35 cellular contexts compared by ENCODE assay signal in genomic region chr7:25282194-25282593, GRCh38. TPM values are rescaled to one million over a fixed set of nuclear protein-coding genes. Genes with fewer than 3 reads are reported as not detected.
"Had no signal": no experiment of that assay in that cellular context is flagged by ENCODE, and none has a peak within 500 bp of the region (broad histone marks: within the 10 kb centered on the region; RNA-seq: fewer than 3 reads in every experiment).

No MANE protein-coding gene starts in this region.

- H3K4me3 ChIP-seq: heart right ventricle, left lung, lower lobe of right lung, neural progenitor cell, psoas muscle, right atrium auricular region, right lobe of liver, stomach, testis, thyroid gland, upper lobe of right lung had no signal

- DNase-seq: heart right ventricle; hippocampal formation; kidney glomerular epithelial cell; left cardiac atrium; left lung; lower lobe of right lung; mammary epithelial cell; mesenchymal stem cell; naive B cell; natural killer cell; nephron progenitor cell; occipital lobe; psoas muscle; right lobe of liver; stimulated activated CD4-positive, alpha-beta T cell treated with anti-CD3 and anti-CD28 coated beads, Interleukin-12 subunit alpha, Interleukin-12 subunit beta, amount 100 ng/mL, for 4 hours; stimulated activated CD4-positive, alpha-beta T cell treated with anti-CD3 and anti-CD28 coated beads, Interleukin-15, amount 100 ng/mL, for 24 hours; stimulated activated CD4-positive, alpha-beta T cell treated with anti-CD3 and anti-CD28 coated beads, Interleukin-2, amount 100 ng/mL, for 24 hours; stimulated activated CD4-positive, alpha-beta T cell treated with anti-CD3 and anti-CD28 coated beads, Interleukin-4, amount 100 ng/mL, for 1 hour; stimulated activated naive B cell treated with anti-CD40 and anti-IgM and Interleukin-4, amounts not matched to agents 10 μg/mL and 1 μg/mL and 100 μg/mL, for 72 hours; stimulated activated naive CD8-positive, alpha-beta T cell treated with anti-CD3 and anti-CD28 coated beads, Interleukin-15, Interleukin-2, amounts not matched to agents 100 U/mL and 50 U/mL, for 24 hours; stomach; testis; thyroid gland; trophoblast cell; upper lobe of right lung had no signal

- H3K4me2 ChIP-seq: neural progenitor cell had no signal

- H3K36me3 ChIP-seq: heart right ventricle, left lung, lower lobe of right lung, neural progenitor cell, neutrophil, right atrium auricular region, right lobe of liver, stomach, thyroid gland, upper lobe of right lung had no signal

- H3K4me3 Mint-ChIP-seq: naive B cell; natural killer cell; nephron progenitor cell; neural progenitor cell; stimulated activated naive B cell treated with anti-CD40 and anti-IgM and Interleukin-4, amounts not matched to agents 10 μg/mL and 1 μg/mL and 100 μg/mL, for 72 hours had no signal

- H3K79me2 ChIP-seq: parathyroid adenoma had no signal

- H2AFZ ChIP-seq: neural progenitor cell, parathyroid adenoma had no signal

- H3K27ac ChIP-seq: heart right ventricle, left lung, lower lobe of right lung, neural progenitor cell, neutrophil, parathyroid adenoma, psoas muscle, right atrium auricular region, right lobe of liver, stomach, testis, thyroid gland, upper lobe of right lung had no signal

- H3K4me1 Mint-ChIP-seq: naive B cell; stimulated activated naive B cell treated with anti-CD40 and anti-IgM and Interleukin-4, amounts not matched to agents 10 μg/mL and 1 μg/mL and 100 μg/mL, for 72 hours had no signal

- H3K9me3 Mint-ChIP-seq: naive B cell; natural killer cell; nephron progenitor cell; neural progenitor cell; stimulated activated naive B cell treated with anti-CD40 and anti-IgM and Interleukin-4, amounts not matched to agents 10 μg/mL and 1 μg/mL and 100 μg/mL, for 72 hours had no signal

- H3K36me3 Mint-ChIP-seq: naive B cell; natural killer cell; neural progenitor cell; stimulated activated naive B cell treated with anti-CD40 and anti-IgM and Interleukin-4, amounts not matched to agents 10 μg/mL and 1 μg/mL and 100 μg/mL, for 72 hours had no signal

- H3K4me1 ChIP-seq: heart right ventricle, left lung, lower lobe of right lung, neural progenitor cell, parathyroid adenoma, psoas muscle, right atrium auricular region, right lobe of liver, stomach, testis, thyroid gland, upper lobe of right lung had no signal

- H3K27me3 ChIP-seq: left lung, neural progenitor cell, right atrium auricular region, right lobe of liver, stomach, testis, thyroid gland, upper lobe of right lung had no signal

- H3K9me3 ChIP-seq: heart right ventricle, left lung, lower lobe of right lung, neutrophil, psoas muscle, right atrium auricular region, right lobe of liver, stomach, testis, thyroid gland, upper lobe of right lung had no signal

- H3K27ac Mint-ChIP-seq: naive B cell; natural killer cell; nephron progenitor cell; neural progenitor cell; stimulated activated naive B cell treated with anti-CD40 and anti-IgM and Interleukin-4, amounts not matched to agents 10 μg/mL and 1 μg/mL and 100 μg/mL, for 72 hours had no signal

RNA-seq across cellular contexts. Expression of gene NPVF, which starts 53.9 kb away (rescaled TPM):
- total RNA-seq: heart right ventricle, left cardiac atrium, left lung, liver, lower lobe of right lung, mammary epithelial cell, natural killer cell, occipital lobe, osteocyte, posterior vena cava, psoas muscle, renal cortical epithelial cell, right atrium auricular region, right lobe of liver, skeletal muscle tissue, stomach, testis, thyroid gland, upper lobe of right lung had no signal
- polyA plus RNA-seq: heart right ventricle, keratinocyte, liver, mammary epithelial cell, psoas muscle, stomach had no signal
